2 cellular contexts compared by ENCODE assay signal in the genomic region with DNA sequence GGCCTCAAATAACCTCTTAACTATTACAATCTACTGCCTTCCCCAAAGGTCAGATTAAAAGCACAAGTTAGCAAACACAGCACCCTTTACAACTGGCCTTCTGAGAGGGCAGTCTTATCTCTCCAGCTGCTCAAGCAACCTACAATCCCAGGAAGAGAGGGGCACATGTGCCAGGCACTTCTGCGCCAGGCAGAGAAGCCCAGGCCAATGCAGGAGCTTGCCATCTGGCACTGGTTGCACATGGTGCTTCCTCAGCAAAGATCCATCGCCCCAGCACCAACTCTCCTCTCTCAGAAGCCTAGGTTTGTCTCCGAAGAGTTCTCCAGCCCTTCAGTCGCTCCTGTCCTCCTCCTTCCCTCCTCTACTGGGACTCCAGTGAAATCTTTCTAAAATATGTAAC.
TF ChIP-seq lines count a peak whose summit lies in the region.

No MANE protein-coding gene starts in this region.

TF ChIP-seq in A549, 52 proteins besides CTCF, POLR2A, EP300 and RAD21:
- TF ChIP-seq CEBPB (IDR thresholded peaks at IDR 0.05) (no peak), HOXB13 (CRISPR knock-in tag; IDR thresholded peaks at IDR 0.05; ENCODE audit: low read depth) (no peak), REST (IDR thresholded peaks at IDR 0.05) (no peak), ZC3H11A (IDR thresholded peaks at IDR 0.05) (no peak), ZNF302 (CRISPR knock-in tag; IDR thresholded peaks at IDR 0.05) (no peak), JUN (IDR thresholded peaks at IDR 0.05) (no peak), KDM5A (IDR thresholded peaks at IDR 0.05) (no peak), HOXB5 (CRISPR knock-in tag; IDR thresholded peaks at IDR 0.05) (no peak), FOSL2 (IDR thresholded peaks at IDR 0.05) (no peak), FOSL2 (CRISPR knock-in tag; IDR thresholded peaks at IDR 0.05) (no peak), SREBF2 (IDR thresholded peaks at IDR 0.05) (no peak), MAZ (IDR thresholded peaks at IDR 0.05; ENCODE audit: borderline replicate concordance, low read depth, low read length) (no peak), HDAC2 (IDR thresholded peaks at IDR 0.05) (no peak), E2F6 (IDR thresholded peaks at IDR 0.05; ENCODE audit: borderline replicate concordance, low read depth) (no peak), BCL3 (IDR thresholded peaks at IDR 0.05) (no peak), FOSB (CRISPR knock-in tag; IDR thresholded peaks at IDR 0.05) (no peak), EHF (CRISPR knock-in tag; IDR thresholded peaks at IDR 0.05) (no peak), CBX2 (IDR thresholded peaks at IDR 0.05; ENCODE audit: borderline replicate concordance, low read depth) (no peak)
- TF ChIP-seq, protein P1, sequence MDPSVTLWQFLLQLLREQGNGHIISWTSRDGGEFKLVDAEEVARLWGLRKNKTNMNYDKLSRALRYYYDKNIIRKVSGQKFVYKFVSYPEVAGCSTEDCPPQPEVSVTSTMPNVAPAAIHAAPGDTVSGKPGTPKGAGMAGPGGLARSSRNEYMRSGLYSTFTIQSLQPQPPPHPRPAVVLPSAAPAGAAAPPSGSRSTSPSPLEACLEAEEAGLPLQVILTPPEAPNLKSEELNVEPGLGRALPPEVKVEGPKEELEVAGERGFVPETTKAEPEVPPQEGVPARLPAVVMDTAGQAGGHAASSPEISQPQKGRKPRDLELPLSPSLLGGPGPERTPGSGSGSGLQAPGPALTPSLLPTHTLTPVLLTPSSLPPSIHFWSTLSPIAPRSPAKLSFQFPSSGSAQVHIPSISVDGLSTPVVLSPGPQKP (IDR thresholded peaks at IDR 0.05; ENCODE audit: low read depth, low read length) = no peak

TF ChIP-seq in K562, 482 proteins besides CTCF, POLR2A, EP300 and RAD21:
- TF ChIP-seq ATF6 (CRISPR knock-in tag; IDR thresholded peaks at IDR 0.05) (no peak), CXXC5 (CRISPR knock-in tag; IDR thresholded peaks at IDR 0.05) (0 out of 2 replicates have a peak, but pooled peaks have one; percentile 27)
